In the genomic region with DNA sequence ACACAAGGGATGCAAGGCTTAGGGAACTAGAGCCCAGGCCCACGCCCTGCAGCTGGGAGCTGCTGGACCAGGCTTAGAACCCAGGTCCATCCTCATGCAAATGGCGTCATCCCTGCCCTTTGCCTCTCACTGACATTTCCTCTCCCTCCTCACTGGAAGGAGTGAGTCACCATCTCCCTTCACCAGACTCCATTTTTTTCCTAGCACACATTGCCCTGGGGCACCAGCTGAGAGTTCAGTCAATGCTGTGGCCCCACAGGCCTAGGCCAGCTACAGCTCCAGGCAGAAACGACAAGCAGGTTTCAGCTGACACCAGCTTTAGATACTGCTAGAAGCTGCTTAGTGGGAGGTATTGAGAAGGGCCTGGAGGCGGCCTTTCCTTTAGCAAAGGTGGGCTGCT, we compare ENCODE assay signal across 29 cellular contexts.
DNase-seq lines count a peak whose midpoint lies in the region; ATAC-seq and TF ChIP-seq lines count a peak whose summit lies in the region.
"Had no signal": no experiment of that assay in that cellular context is flagged by ENCODE, and none has a peak within 500 bp of the region (broad histone marks: within the 10 kb centered on the region; RNA-seq: fewer than 3 reads in every experiment).

No MANE protein-coding gene starts in this region.

- no peaks in the 10 kb centered on the region for H3K36me3 Mint-ChIP-seq in activated naive CD8-positive, alpha-beta T cell treated with anti-CD3 and anti-CD28 coated beads, Interleukin-2, amount 50 U/mL, for 24 hours (ENCODE audit: low read depth)
- no peaks in the 10 kb centered on the region for H3K36me3 Mint-ChIP-seq in activated naive CD8-positive, alpha-beta T cell treated with anti-CD3 and anti-CD28 coated beads for 36 hours
- H3K36me3 Mint-ChIP-seq: CD8-positive, alpha-beta memory T cell; IgD-negative memory B cell had no signal

- H3K36me3 ChIP-seq in Panc1 (ENCODE audit: control insufficient read depth, insufficient read depth, low read length), result no peaks in the 10 kb centered on the region
- no peaks in the 10 kb centered on the region for H3K36me3 ChIP-seq in hepatocyte (replicated peaks; ENCODE audit: insufficient read depth, low read depth)
- H3K36me3 ChIP-seq in smooth muscle cell (ENCODE audit: low read depth), result no peaks in the 10 kb centered on the region
- H3K36me3 ChIP-seq in left lung, result no peaks in the 10 kb centered on the region
- H3K36me3 ChIP-seq: lower lobe of right lung, tibial nerve had no signal

- POLR2A ChIA-PET in Panc1 (lab: Charles Lee), result no interaction called here

- H3K9ac ChIP-seq in smooth muscle cell (ENCODE audit: low read depth), result no peak overlapping the region
- H3K9ac ChIP-seq: SK-N-SH had no signal

- CTCF ChIA-PET in Panc1 (lab: Charles Lee), result no interaction called here

- H3K4me3 Mint-ChIP-seq in activated naive CD8-positive, alpha-beta T cell treated with anti-CD3 and anti-CD28 coated beads, Interleukin-2, amount 50 U/mL, for 24 hours, result no peak overlapping the region
- H3K4me3 Mint-ChIP-seq in activated naive CD8-positive, alpha-beta T cell treated with anti-CD3 and anti-CD28 coated beads for 36 hours, result no peak overlapping the region
- H3K4me3 Mint-ChIP-seq: activated CD8-positive, alpha-beta T cell treated with anti-CD3 and anti-CD28 coated beads for 36 hours; B cell; CD8-positive, alpha-beta memory T cell; HFFc6; IgD-negative memory B cell; nephron; T-helper 17 cell had no signal

- in situ Hi-C loops in Panc1 (cut with HindIII; ENCODE audit: low pct_unique_long_range_greater_than_20kb, low sequenced_read_pairs), result no loop called here

- peak; percentile 26 for ATAC-seq in activated naive CD8-positive, alpha-beta T cell treated with anti-CD3 and anti-CD28 coated beads, Interleukin-2, amount 50 U/mL, for 24 hours
- ATAC-seq in Panc1 (0 out of 2 replicates have a peak, but pooled peaks have one; percentile 57), left lung (no peak)
- ATAC-seq: activated CD8-positive, alpha-beta T cell treated with anti-CD3 and anti-CD28 coated beads for 36 hours; lower lobe of right lung; mucosa of descending colon; T-helper 17 cell had no signal

- H3K27ac ChIP-seq in Panc1 (ENCODE audit: low read length) (no peak overlapping the region), hepatocyte (no peak overlapping the region), smooth muscle cell (ENCODE audit: low read depth) (peak overlapping the region; percentile 57), left lung (no peak overlapping the region)
- H3K27ac ChIP-seq: lower lobe of right lung, skin epidermis, tibial nerve had no signal

- no peaks in the 10 kb centered on the region for H3K9me2 ChIP-seq in hepatocyte (replicated peaks; ENCODE audit: insufficient read depth)
- H3K9me2 ChIP-seq: SK-N-SH had no signal

- intact Hi-C loops in Panc1 (cut with micrococcal nuclease; ENCODE audit: unreplicated experiment), result no loop called here
- intact Hi-C loops in left lung (cut with DNase I), result no loop called here

- H3K9me3 Mint-ChIP-seq in activated naive CD8-positive, alpha-beta T cell treated with anti-CD3 and anti-CD28 coated beads, Interleukin-2, amount 50 U/mL, for 24 hours, result no peaks in the 10 kb centered on the region
- no peaks in the 10 kb centered on the region for H3K9me3 Mint-ChIP-seq in activated naive CD8-positive, alpha-beta T cell treated with anti-CD3 and anti-CD28 coated beads for 36 hours
- H3K9me3 Mint-ChIP-seq: activated CD8-positive, alpha-beta T cell treated with anti-CD3 and anti-CD28 coated beads for 36 hours; CD8-positive, alpha-beta memory T cell had no signal

- H3K27me3 Mint-ChIP-seq in activated naive CD8-positive, alpha-beta T cell treated with anti-CD3 and anti-CD28 coated beads, Interleukin-2, amount 50 U/mL, for 24 hours, result peaks cover 2% of the 10 kb centered on the region
- no peaks in the 10 kb centered on the region for H3K27me3 Mint-ChIP-seq in activated naive CD8-positive, alpha-beta T cell treated with anti-CD3 and anti-CD28 coated beads for 36 hours
- H3K27me3 Mint-ChIP-seq: activated CD8-positive, alpha-beta T cell treated with anti-CD3 and anti-CD28 coated beads for 36 hours; B cell had no signal

- H3K9me3 ChIP-seq in Panc1 (ENCODE audit: control insufficient read depth, insufficient read depth, low read depth, low read length), result no peaks in the 10 kb centered on the region
- no peaks in the 10 kb centered on the region for H3K9me3 ChIP-seq in hepatocyte (ENCODE audit: low read depth)
- no peaks in the 10 kb centered on the region for H3K9me3 ChIP-seq in smooth muscle cell (replicated peaks; ENCODE audit: low read depth)
- H3K9me3 ChIP-seq in left lung, result no peaks in the 10 kb centered on the region
- H3K9me3 ChIP-seq: lower lobe of right lung, mucosa of descending colon, SK-N-SH had no signal

- no TSS peak for BruUV-seq in Panc1 (replicated peaks; lab: Mats Ljungman, UMichigan)

- H3K27me3 ChIP-seq in Panc1 (ENCODE audit: control insufficient read depth, insufficient read depth, low read length) (no peaks in the 10 kb centered on the region), hepatocyte (no peaks in the 10 kb centered on the region), smooth muscle cell (ENCODE audit: low read depth) (no peaks in the 10 kb centered on the region), left lung (no peaks in the 10 kb centered on the region)
- H3K27me3 ChIP-seq: dorsolateral prefrontal cortex, tibial nerve had no signal

- no peak overlapping the region for H3K27ac Mint-ChIP-seq in activated naive CD8-positive, alpha-beta T cell treated with anti-CD3 and anti-CD28 coated beads, Interleukin-2, amount 50 U/mL, for 24 hours
- no peak overlapping the region for H3K27ac Mint-ChIP-seq in activated naive CD8-positive, alpha-beta T cell treated with anti-CD3 and anti-CD28 coated beads for 36 hours
- H3K27ac Mint-ChIP-seq: activated CD8-positive, alpha-beta T cell treated with anti-CD3 and anti-CD28 coated beads for 36 hours; B cell; CD8-positive, alpha-beta memory T cell; HFFc6; IgD-negative memory B cell; nephron; T-helper 17 cell had no signal

- H3K4me2 ChIP-seq in hepatocyte (no peak overlapping the region), smooth muscle cell (no peak overlapping the region)
- H3K4me2 ChIP-seq: SK-N-SH had no signal

- no peak overlapping the region for H2AFZ ChIP-seq in hepatocyte
- no peak overlapping the region for H2AFZ ChIP-seq in smooth muscle cell (ENCODE audit: low read depth)

- WGBS in hepatocyte (ENCODE audit: low lambda C conversion rate, missing lambda C conversion rate), result 59% methylated on average over 4 of the region's 4 CpGs
- WGBS in smooth muscle cell (ENCODE audit: low lambda C conversion rate), result 43% methylated on average over 4 of the region's 4 CpGs

- H3K79me2 ChIP-seq in hepatocyte (no peaks in the 10 kb centered on the region), smooth muscle cell (ENCODE audit: low read depth) (no peaks in the 10 kb centered on the region)

- no peak overlapping the region for H3K4me3 ChIP-seq in Panc1 (ENCODE audit: low read depth in 2 of 2, low read length in 2 of 2)
- no peak overlapping the region for H3K4me3 ChIP-seq in hepatocyte
- no peak overlapping the region for H3K4me3 ChIP-seq in smooth muscle cell
- no peak overlapping the region for H3K4me3 ChIP-seq in left lung
- H3K4me3 ChIP-seq: dorsolateral prefrontal cortex, lower lobe of right lung, mucosa of descending colon, skin epidermis, tibial nerve had no signal

- H3K4me1 ChIP-seq in Panc1 (ENCODE audit: control insufficient read depth, insufficient read depth, low read length) (no peaks in the 10 kb centered on the region), hepatocyte (ENCODE audit: insufficient read depth) (no peaks in the 10 kb centered on the region), smooth muscle cell (ENCODE audit: low read depth) (no peaks in the 10 kb centered on the region), left lung (no peaks in the 10 kb centered on the region)
- H3K4me1 ChIP-seq: lower lobe of right lung, tibial nerve had no signal

- H4K20me1 ChIP-seq in hepatocyte (ENCODE audit: insufficient read depth, poor library complexity, severe bottlenecking) (no peaks in the 10 kb centered on the region), smooth muscle cell (ENCODE audit: low read depth) (no peaks in the 10 kb centered on the region)

- H3K4me1 Mint-ChIP-seq in activated naive CD8-positive, alpha-beta T cell treated with anti-CD3 and anti-CD28 coated beads, Interleukin-2, amount 50 U/mL, for 24 hours, result no peaks in the 10 kb centered on the region
- H3K4me1 Mint-ChIP-seq in activated naive CD8-positive, alpha-beta T cell treated with anti-CD3 and anti-CD28 coated beads for 36 hours, result peaks cover 4% of the 10 kb centered on the region
- H3K4me1 Mint-ChIP-seq: B cell; CD8-positive, alpha-beta memory T cell; nephron; T-helper 17 cell had no signal

- no peak for DNase-seq in activated naive CD8-positive, alpha-beta T cell treated with anti-CD3 and anti-CD28 coated beads, Interleukin-2, amount 50 U/mL, for 24 hours
- DNase-seq in activated naive CD8-positive, alpha-beta T cell treated with anti-CD3 and anti-CD28 coated beads for 36 hours, result no peak
- no peak for DNase-seq in Panc1 (ENCODE audit: low read depth, low spot score)
- DNase-seq in hepatocyte (ENCODE audit: low spot score), result peak; percentile 33
- DNase-seq in smooth muscle cell (lab: John Stamatoyannopoulos, UW; ENCODE audit: unreplicated experiment), result no peak
- no peak for DNase-seq in left lung
- DNase-seq in cerebellum (ENCODE audit: low spot score), result no peak
- DNase-seq in stimulated activated CD4-positive, alpha-beta T cell treated with anti-CD3 and anti-CD28 coated beads, Interleukin-1b, Interleukin-23, amount 100 ng/mL, for 48 hours, result no peak
- DNase-seq: activated CD8-positive, alpha-beta T cell treated with anti-CD3 and anti-CD28 coated beads for 36 hours; activated effector memory CD4-positive, alpha-beta T cell treated with anti-CD3 and anti-CD28 coated beads, Interleukin-2, amount 50 U/mL, for 16 hours; activated T-cell treated with anti-CD3 and anti-CD28 coated beads for 4 hours; CD8-positive, alpha-beta memory T cell; cerebellar nuclear complex; DMS79 treated with DMSO at 0.1 percent for 48 hours; dorsolateral prefrontal cortex; HFFc6; kidney; lower lobe of right lung; mucosa of descending colon; NCI-H1092 treated with DMSO at 0.1 percent for 48 hours; NCI-H1930; NCI-H69; SK-N-SH; T-helper 17 cell had no signal

- no peak for TF ChIP-seq CTCF in Panc1 (IDR thresholded peaks at IDR 0.05)
- no peak for TF ChIP-seq CTCF in hepatocyte (IDR thresholded peaks at IDR 0.05; ENCODE audit: poor library complexity)
- TF ChIP-seq CTCF in smooth muscle cell (IDR thresholded peaks at IDR 0.05; ENCODE audit: borderline replicate concordance, insufficient read depth, poor library complexity, severe bottlenecking), result no peak
- TF ChIP-seq CTCF in left lung (IDR thresholded peaks at IDR 0.05), result no peak

- no peaks in the 10 kb centered on the region for H3F3A ChIP-seq in smooth muscle cell (ENCODE audit: low read depth)
